In genomic region chr18:9823805-9824473, GRCh38 we compare ENCODE assay signal across 10 cellular contexts.
A peak's percentile ranks its signal among the peaks of the same experiment; 100 is the strongest.
DNase-seq lines count a peak whose midpoint lies in the region; ATAC-seq and TF ChIP-seq lines count a peak whose summit lies in the region.
"Had no signal": no experiment of that assay in that cellular context is flagged by ENCODE, and none has a peak within 500 bp of the region (broad histone marks: within the 10 kb centered on the region; RNA-seq: fewer than 3 reads in every experiment).

No MANE protein-coding gene starts in this region.

- TF ChIP-seq CTCF in HCT116 (IDR thresholded peaks at IDR 0.05 in 2 of 3, conservative IDR thresholded peaks at IDR 0.05 in 1 of 3; ENCODE audit: borderline replicate concordance in 1 of 3, insufficient read depth in 1 of 3, low read depth in 2 of 3, low read length in 2 of 3) (no peak), astrocyte of the spinal cord (IDR thresholded peaks at IDR 0.05; ENCODE audit: low read depth, low read length) (no peak), testis (IDR thresholded peaks at IDR 0.05) (no peak)

- no peak for ATAC-seq in HCT116
- ATAC-seq in HG03095 (IDR thresholded peaks at IDR 0.05; ENCODE audit: unreplicated experiment), result no peak
- ATAC-seq in HG03457 (IDR thresholded peaks at IDR 0.05; ENCODE audit: unreplicated experiment), result no peak

- no TSS peak for BruUV-seq in HCT116 (replicated peaks; lab: Mats Ljungman, UMichigan)

- in situ Hi-C loops in astrocyte of the spinal cord (cut with HindIII; ENCODE audit: low sequenced_read_pairs), result no loop called here

- H3K27ac ChIP-seq in HCT116 (ENCODE audit: low read depth, low read length), result peak overlapping the region; percentile 87
- peak overlapping the region in 1 of 2 donors; percentile 70 for H3K27ac ChIP-seq in testis

- H3K36me3 ChIP-seq in HCT116 (ENCODE audit: control insufficient read depth in 1 of 2, insufficient read depth in 2 of 2, low read length in 2 of 2) (no peaks in the 10 kb centered on the region), testis (ENCODE audit: low read depth, missing control alignments) (no peaks in the 10 kb centered on the region)

- H3K4me2 ChIP-seq in HCT116 (ENCODE audit: low read length), result peak overlapping the region; percentile 78; the same call in 1 of the 2 replicates

- CTCF ChIA-PET in HCT116 (lab: Charles Lee), result no interaction called here

- POLR2A ChIA-PET in HCT116 (lab: Charles Lee), result no interaction called here

- H3K27me3 ChIP-seq in HCT116 (ENCODE audit: insufficient read depth, low read length), result no peaks in the 10 kb centered on the region
- H3K27me3 ChIP-seq in testis, result no peaks in the 10 kb centered on the region

- TF ChIP-seq POLR2A in HCT116 (IDR thresholded peaks at IDR 0.05; ENCODE audit: borderline replicate concordance, extremely low read depth, insufficient read depth, insufficient read length), result no peak
- TF ChIP-seq POLR2A in testis (IDR thresholded peaks at IDR 0.05), result no peak

- H3K79me2 ChIP-seq in HCT116 (ENCODE audit: insufficient read depth, low read length), result no peaks in the 10 kb centered on the region

- DNase-seq in HCT116 (ENCODE audit: low read depth, low spot score), result no peak
- peak; percentile 87 for DNase-seq in astrocyte of the spinal cord (ENCODE audit: low read depth, low spot score)
- peak; percentile 87 for DNase-seq in iris pigment epithelial cell (ENCODE audit: low read depth)
- peak; percentile 80 for DNase-seq in stromal cell of bone marrow (ENCODE audit: low read depth)
- no peak for DNase-seq in stimulated activated CD4-positive, alpha-beta T cell treated with anti-CD3 and anti-CD28 coated beads, Interleukin-4, amount 100 ng/mL, for 24 hours
- no peak for DNase-seq in testis
- DNase-seq: mucosa of descending colon, T1000 had no signal

- no peak overlapping the region for H2AFZ ChIP-seq in HCT116 (ENCODE audit: low read depth, low read length, poor library complexity, severe bottlenecking)

- no peaks in the 10 kb centered on the region for H3K9me2 ChIP-seq in HCT116 (ENCODE audit: insufficient read depth)

- H3K9ac ChIP-seq in HCT116 (ENCODE audit: low read length), result no peak overlapping the region

- H3K4me1 ChIP-seq in HCT116 (ENCODE audit: control insufficient read depth in 1 of 2, insufficient read depth in 2 of 2, low read length in 2 of 2) (peaks cover 52 to 61% of the 10 kb centered on the region in 2 experiments), testis (peaks cover 22% of the 10 kb centered on the region)

- WGBS in testis, 2 donors, result 52 to 73% methylated on average over 4 of the region's 4 CpGs

- TF ChIP-seq RAD21 in HCT116 (IDR thresholded peaks at IDR 0.05; ENCODE audit: low read depth), result no peak

- intact Hi-C loops in HCT116 (cut with micrococcal nuclease) (loop anchor here (10.0 kb wide), 1 partner anchor 131 kb away; no protein-coding TSS in a partner anchor), testis (cut with DNase I; ENCODE audit: low total_unique reads) (no loop called here)

- no peak overlapping the region for H3K4me3 ChIP-seq in HCT116 (replicated peaks in 1 of 2; ENCODE audit: low read depth in 1 of 2, low read length in 2 of 2)
- no peak overlapping the region for H3K4me3 ChIP-seq in astrocyte of the spinal cord (ENCODE audit: low read depth, low read length)
- H3K4me3 ChIP-seq in testis, result no peak overlapping the region
- H3K4me3 ChIP-seq: mucosa of descending colon had no signal

- no peaks in the 10 kb centered on the region for H4K20me1 ChIP-seq in HCT116 (ENCODE audit: insufficient read depth)

- RAD21 ChIA-PET in HCT116 (lab: Charles Lee; ENCODE audit: low non-redundant PET in 1 of 2, low total read pairs in 2 of 2, uncharacterized antibody in 2 of 2, unreplicated experiment in 2 of 2), result no interaction called here

- H3K9me3 ChIP-seq in HCT116 (ENCODE audit: control insufficient read depth in 1 of 2, insufficient read depth in 1 of 2, low read depth in 1 of 2, low read length in 2 of 2), result no peaks in the 10 kb centered on the region
- no peaks in the 10 kb centered on the region for H3K9me3 ChIP-seq in testis
- H3K9me3 ChIP-seq: mucosa of descending colon had no signal

TF ChIP-seq in HCT116, 20 proteins besides CTCF, POLR2A, EP300 and RAD21:
- TF ChIP-seq TCF7L2 (IDR thresholded peaks at IDR 0.05; ENCODE audit: borderline replicate concordance, extremely low read depth, insufficient read depth, insufficient read length), result no peak
- TF ChIP-seq REST (IDR thresholded peaks at IDR 0.05; ENCODE audit: low read depth), result no peak
- TF ChIP-seq POLR2AphosphoS5 (IDR thresholded peaks at IDR 0.05; ENCODE audit: low read depth, low read length), result no peak
- TF ChIP-seq CBX3 (IDR thresholded peaks at IDR 0.05; ENCODE audit: low read depth), result no peak
- no peak for TF ChIP-seq YY1 (IDR thresholded peaks at IDR 0.05; ENCODE audit: extremely low read depth, insufficient replicate concordance, low read depth, low read length)
- TF ChIP-seq ZFX (IDR thresholded peaks at IDR 0.05), result no peak
- no peak for TF ChIP-seq EZH2 (IDR thresholded peaks at IDR 0.05)
- TF ChIP-seq ZNF274 (IDR thresholded peaks at IDR 0.05; ENCODE audit: low read depth, low read length), result no peak
- TF ChIP-seq ELF1 (IDR thresholded peaks at IDR 0.05; ENCODE audit: borderline replicate concordance, low read depth), result no peak
- TF ChIP-seq MAX (IDR thresholded peaks at IDR 0.05), result no peak
- no peak for TF ChIP-seq SRF (IDR thresholded peaks at IDR 0.05; ENCODE audit: low read depth)
- no peak for TF ChIP-seq FOSL1 (IDR thresholded peaks at IDR 0.05; ENCODE audit: low read depth)
- no peak for TF ChIP-seq ZBTB33 (IDR thresholded peaks at IDR 0.05; ENCODE audit: extremely low read depth, insufficient replicate concordance, low read length)
- TF ChIP-seq EGR1 (IDR thresholded peaks at IDR 0.05; ENCODE audit: low read depth), result no peak
- TF ChIP-seq EZH2phosphoT487 (IDR thresholded peaks at IDR 0.05; ENCODE audit: borderline replicate concordance), result no peak
- no peak for TF ChIP-seq SIN3A (IDR thresholded peaks at IDR 0.05; ENCODE audit: low read depth)
- TF ChIP-seq CEBPB (IDR thresholded peaks at IDR 0.05; ENCODE audit: low read depth), result no peak
- TF ChIP-seq JUND (IDR thresholded peaks at IDR 0.05), result no peak

Comparison
In these comparisons a context has a peak if more than half of its experiments do, and no peak if none do; other contexts are left out.
1. DNase-seq: peak in astrocyte of the spinal cord (single experiment), iris pigment epithelial cell (single experiment) and stromal cell of bone marrow (single experiment); none in HCT116 (single experiment), stimulated activated CD4-positive, alpha-beta T cell treated with anti-CD3 and anti-CD28 coated beads, Interleukin-4, amount 100 ng/mL, for 24 hours (single experiment) and testis (single experiment).